ENCODE assay signal across 9 cellular contexts in genomic region chr11:2778630-2779498, GRCh38.
DNase-seq lines count a peak whose midpoint lies in the region; ATAC-seq and TF ChIP-seq lines count a peak whose summit lies in the region.
"Had no signal": no experiment of that assay in that cellular context is flagged by ENCODE, and none has a peak within 500 bp of the region (broad histone marks: within the 10 kb centered on the region; RNA-seq: fewer than 3 reads in every experiment).

No MANE protein-coding gene starts in this region.

- peak; percentile 93 for DNase-seq in AG20443 (ENCODE audit: low spot score)
- DNase-seq in NCI-H446 (lab: John Stamatoyannopoulos, UW) = peak; percentile 77 to 89
- peak; percentile 97 for DNase-seq in MCF 10A (ENCODE audit: unreplicated experiment)
- DNase-seq in inferior parietal cortex (ENCODE audit: extremely low spot score) = peak; percentile 81
- no peak for DNase-seq in NCI-H82 treated with DMSO at 0.1 percent for 48 hours (lab: John Stamatoyannopoulos, UW; ENCODE audit: unreplicated experiment)

- no TSS peak for BruUV-seq in MCF 10A (replicated peaks; lab: Mats Ljungman, UMichigan)

- H3K36me3 Mint-ChIP-seq in MCF 10A (ENCODE audit: insufficient read depth, unreplicated experiment) = no peaks in the 10 kb centered on the region

- POLR2A ChIA-PET in MCF 10A (lab: Yijun Ruan, JAX) = interaction anchor here (0.6 to 1.7 kb wide), 15 partner anchors 8 to 243 kb away, joined by 3 to 8 read pairs (median 4); partner anchors contain the start of gene KCNQ1OT1

- ATAC-seq in GM19467 (IDR thresholded peaks at IDR 0.05; ENCODE audit: unreplicated experiment) = peak; percentile 47
- no peak for ATAC-seq in HG03378 (IDR thresholded peaks at IDR 0.05; ENCODE audit: unreplicated experiment)

- H3K9me3 Mint-ChIP-seq in MCF 10A (ENCODE audit: unreplicated experiment) = no peaks in the 10 kb centered on the region
- H3K9me3 Mint-ChIP-seq: activated naive CD4-positive, alpha-beta T cell treated with anti-CD3 and anti-CD28 coated beads, Interleukin-2, amount 50 U/mL, for 24 hours had no signal

- TF ChIP-seq CTCF in MCF 10A (IDR thresholded peaks at IDR 0.05; ENCODE audit: unreplicated experiment) = peak; percentile 42

- CTCF ChIA-PET in MCF 10A (lab: Yijun Ruan, JAX) = interaction anchor here (0.6 to 1.7 kb wide), 11 partner anchors 47 to 545 kb away, joined by 3 to 14 read pairs (median 3); no protein-coding TSS in a partner anchor

- no peak overlapping the region for H3K4me3 ChIP-seq in skin epidermis

- intact Hi-C loops in MCF 10A (cut with micrococcal nuclease) = loop anchor here (1.0 to 2.0 kb wide), 3 partner anchors 47 to 246 kb away; partner anchors contain the start of gene CDKN1C

- H3K4me1 Mint-ChIP-seq in MCF 10A (ENCODE audit: insufficient read depth, unreplicated experiment) = peaks cover 15% of the 10 kb centered on the region

- peaks cover 4% of the 10 kb centered on the region for H3K27me3 Mint-ChIP-seq in MCF 10A (ENCODE audit: insufficient read depth, unreplicated experiment)
- H3K27me3 Mint-ChIP-seq: activated naive CD4-positive, alpha-beta T cell treated with anti-CD3 and anti-CD28 coated beads, Interleukin-2, amount 50 U/mL, for 24 hours had no signal

- peak overlapping the region; percentile 97 for H3K27ac Mint-ChIP-seq in MCF 10A (ENCODE audit: low read depth, unreplicated experiment)
- H3K27ac Mint-ChIP-seq: activated naive CD4-positive, alpha-beta T cell treated with anti-CD3 and anti-CD28 coated beads, Interleukin-2, amount 50 U/mL, for 24 hours had no signal

- peak overlapping the region; percentile 58 for H3K4me3 Mint-ChIP-seq in MCF 10A (ENCODE audit: unreplicated experiment)
- H3K4me3 Mint-ChIP-seq: activated naive CD4-positive, alpha-beta T cell treated with anti-CD3 and anti-CD28 coated beads, Interleukin-2, amount 50 U/mL, for 24 hours had no signal

- H3K27ac ChIP-seq in skin epidermis = peak overlapping the region in 12 of 21 experiments; percentile 10 to 82 (median 37)
